ENCODE assay signal across 8 cellular contexts in genomic region chr19:49766007-49766937, GRCh38. TPM values are rescaled to one million over a fixed set of nuclear protein-coding genes. Genes with fewer than 3 reads are reported as not detected.
DNase-seq lines count a peak whose midpoint lies in the region; ATAC-seq and TF ChIP-seq lines count a peak whose summit lies in the region.

No MANE protein-coding gene starts in this region.

- H3K9me3 ChIP-seq in gastroesophageal sphincter (no peaks in the 10 kb centered on the region), neuronal stem cell (replicated peaks in 1 of 2; ENCODE audit: control insufficient read depth in 2 of 2, insufficient read depth in 1 of 2, low read depth in 1 of 2, low read length in 2 of 2) (no peaks in the 10 kb centered on the region), subcutaneous abdominal adipose tissue (ENCODE audit: control insufficient read depth in 5 of 5, low read length in 5 of 5) (no peaks in the 10 kb centered on the region)

- ATAC-seq in gastroesophageal sphincter: peak; percentile 94

- peak overlapping the region; percentile 85 to 93 (median 91) for H3K27ac ChIP-seq in gastroesophageal sphincter
- H3K27ac ChIP-seq in neuronal stem cell (replicated peaks; ENCODE audit: low read length): peak overlapping the region; percentile 98
- H3K27ac ChIP-seq in subcutaneous abdominal adipose tissue (ENCODE audit: low read depth, low read length): peak overlapping the region; percentile 98

- H2BK120ac ChIP-seq in neuronal stem cell (ENCODE audit: low read depth, low read length): no peak overlapping the region

- H3K4me1 ChIP-seq in gastroesophageal sphincter: peaks cover 3 to 48% (median 21%) of the 10 kb centered on the region in 3 donors
- peaks cover 11 to 14% of the 10 kb centered on the region in 2 donors for H3K4me1 ChIP-seq in neuronal stem cell (ENCODE audit: control insufficient read depth in 2 of 2, insufficient read depth in 1 of 2, low read depth in 1 of 2, low read length in 2 of 2)
- H3K4me1 ChIP-seq in subcutaneous abdominal adipose tissue (ENCODE audit: control insufficient read depth in 5 of 5, insufficient read depth in 5 of 5, low read length in 5 of 5): peaks cover 12 to 48% (median 42%) of the 10 kb centered on the region in 5 donors

- WGBS in gastroesophageal sphincter (ENCODE audit: low coverage in 1 of 2), 2 donors: 2 to 13% methylated on average over 6 to 10 of the region's 54 CpGs
- WGBS in neuronal stem cell (ENCODE audit: extremely low coverage in 2 of 2, insufficient read length in 2 of 2, insufficient replicate concordance in 1 of 2), 2 donors: no CpG with 5 or more reads among the region's 54 CpGs

- TF ChIP-seq CTCF in HFFc6 (IDR thresholded peaks at IDR 0.05) (no peak), gastroesophageal sphincter (IDR thresholded peaks at IDR 0.05) (peak in 2 of 4 experiments; percentile 13)

- H3K9ac ChIP-seq in neuronal stem cell (ENCODE audit: low read depth, low read length, poor library complexity) (no peak overlapping the region), subcutaneous abdominal adipose tissue (ENCODE audit: low read length in 5 of 5) (peak overlapping the region; percentile 43 to 98 (median 79))

- peak overlapping the region; percentile 82 for H3K4me3 Mint-ChIP-seq in HFFc6
- peak overlapping the region; percentile 97 for H3K4me3 Mint-ChIP-seq in activated naive CD4-positive, alpha-beta T cell treated with anti-CD3 and anti-CD28 coated beads, Interleukin-2, amount 10 ng/mL, durations not matched to agents 7 days and 5 days

- H4K91ac ChIP-seq in neuronal stem cell (ENCODE audit: low read depth, low read length, poor library complexity): no peak overlapping the region

- H2BK12ac ChIP-seq in neuronal stem cell (ENCODE audit: low read length): no peak overlapping the region

- H3K9me3 Mint-ChIP-seq in HFFc6: no peaks in the 10 kb centered on the region
- no peaks in the 10 kb centered on the region for H3K9me3 Mint-ChIP-seq in activated naive CD4-positive, alpha-beta T cell treated with anti-CD3 and anti-CD28 coated beads, Interleukin-2, amount 10 ng/mL, durations not matched to agents 7 days and 5 days

- peak overlapping the region; percentile 31 for H2BK5ac ChIP-seq in neuronal stem cell (ENCODE audit: low read length)

- peak overlapping the region; percentile 70 for H2AFZ ChIP-seq in neuronal stem cell (ENCODE audit: low read length)

- H2AK5ac ChIP-seq in neuronal stem cell (ENCODE audit: low read depth, low read length): no peak overlapping the region

- H3K4me2 ChIP-seq in neuronal stem cell (ENCODE audit: insufficient read depth, low read length, poor library complexity, severe bottlenecking): peak overlapping the region; percentile 66

- TF ChIP-seq EP300 in gastroesophageal sphincter (IDR thresholded peaks at IDR 0.05): no peak

- H3K27ac Mint-ChIP-seq in HFFc6: peak overlapping the region; percentile 98
- peak overlapping the region; percentile 94 for H3K27ac Mint-ChIP-seq in activated naive CD4-positive, alpha-beta T cell treated with anti-CD3 and anti-CD28 coated beads, Interleukin-2, amount 10 ng/mL, durations not matched to agents 7 days and 5 days

- H3K23ac ChIP-seq in neuronal stem cell (ENCODE audit: low read depth, low read length, poor library complexity): no peak overlapping the region

- no peak overlapping the region for H4K8ac ChIP-seq in neuronal stem cell (ENCODE audit: low read depth, low read length)

- H3K27me3 ChIP-seq in gastroesophageal sphincter (no peaks in the 10 kb centered on the region), neuronal stem cell (ENCODE audit: control insufficient read depth in 3 of 3, insufficient read depth in 3 of 3, low read depth in 1 of 3, low read length in 3 of 3) (no peaks in the 10 kb centered on the region), subcutaneous abdominal adipose tissue (ENCODE audit: control insufficient read depth in 5 of 5, insufficient read depth in 4 of 5, low read length in 5 of 5) (peaks cover 0 to 3% (median 0%) of the 10 kb centered on the region in 5 donors)

- DNase-seq in GM04504 (ENCODE audit: low read depth): peak; percentile 100
- DNase-seq in HFFc6: peak; percentile 100
- peak; percentile 100 for DNase-seq in NAMALWA (ENCODE audit: low spot score)
- DNase-seq in SK-MEL-5 (ENCODE audit: low read depth, low spot score): peak; percentile 99
- DNase-seq in activated naive CD4-positive, alpha-beta T cell treated with anti-CD3 and anti-CD28 coated beads, Interleukin-2, amount 10 ng/mL, durations not matched to agents 7 days and 5 days: peak; percentile 99
- DNase-seq in neuronal stem cell (ENCODE audit: low spot score): peak; percentile 100

- peaks cover 9% of the 10 kb centered on the region for H3K79me1 ChIP-seq in neuronal stem cell (ENCODE audit: low read depth, low read length)

- no peak overlapping the region for H3K4ac ChIP-seq in neuronal stem cell (ENCODE audit: low read length)

- CTCF ChIA-PET in activated naive CD4-positive, alpha-beta T cell treated with anti-CD3 and anti-CD28 coated beads, Interleukin-2, amount 10 ng/mL, durations not matched to agents 7 days and 5 days (lab: Charles Lee): no interaction called here

- peak overlapping the region; percentile 0 for H3K18ac ChIP-seq in neuronal stem cell (ENCODE audit: low read length)

- H3K4me3 ChIP-seq in gastroesophageal sphincter (peak overlapping the region; percentile 72 to 90), neuronal stem cell (ENCODE audit: low read length in 2 of 2) (peak overlapping the region; percentile 71 to 77), subcutaneous abdominal adipose tissue (ENCODE audit: low read depth in 1 of 5, low read length in 5 of 5) (peak overlapping the region; percentile 30 to 79 (median 67))

- peak; percentile 31 to 48 for TF ChIP-seq POLR2A in gastroesophageal sphincter (IDR thresholded peaks at IDR 0.05)

- no peak overlapping the region for H3K14ac ChIP-seq in neuronal stem cell (ENCODE audit: low read length)

- in situ Hi-C loops in SK-MEL-5 (cut with HindIII; ENCODE audit: low pct_unique_long_range_greater_than_20kb, low sequenced_read_pairs): no loop called here

- H3K36me3 ChIP-seq in gastroesophageal sphincter (no peaks in the 10 kb centered on the region), neuronal stem cell (replicated peaks in 1 of 2; ENCODE audit: control insufficient read depth in 2 of 2, insufficient read depth in 2 of 2, low read length in 2 of 2) (peaks cover 0 to 12% of the 10 kb centered on the region in 2 donors), subcutaneous abdominal adipose tissue (ENCODE audit: control insufficient read depth in 5 of 5, insufficient read depth in 5 of 5, low read length in 5 of 5) (peaks cover 0 to 4% (median 0%) of the 10 kb centered on the region in 5 donors)

- peaks cover 34% of the 10 kb centered on the region for H3K4me1 Mint-ChIP-seq in HFFc6 (ENCODE audit: low read depth)
- peaks cover 34% of the 10 kb centered on the region for H3K4me1 Mint-ChIP-seq in activated naive CD4-positive, alpha-beta T cell treated with anti-CD3 and anti-CD28 coated beads, Interleukin-2, amount 10 ng/mL, durations not matched to agents 7 days and 5 days

- no peaks in the 10 kb centered on the region; the same call in 1 of the 2 replicates for H3K27me3 Mint-ChIP-seq in HFFc6 (ENCODE audit: insufficient read depth)
- peaks cover 2% of the 10 kb centered on the region for H3K27me3 Mint-ChIP-seq in activated naive CD4-positive, alpha-beta T cell treated with anti-CD3 and anti-CD28 coated beads, Interleukin-2, amount 10 ng/mL, durations not matched to agents 7 days and 5 days

- no peak overlapping the region for H2BK15ac ChIP-seq in neuronal stem cell (ENCODE audit: low read length)

- peaks cover 15% of the 10 kb centered on the region; the same call in 1 of the 2 replicates for H3K36me3 Mint-ChIP-seq in HFFc6 (ENCODE audit: low read depth)
- peaks cover 18% of the 10 kb centered on the region for H3K36me3 Mint-ChIP-seq in activated naive CD4-positive, alpha-beta T cell treated with anti-CD3 and anti-CD28 coated beads, Interleukin-2, amount 10 ng/mL, durations not matched to agents 7 days and 5 days

RNA-seq across cellular contexts. Expression of gene AP2A1, which starts 0.5 kb away (rescaled TPM):
- 100 to 1,000 TPM; 145 to 177 (median 162) TPM for total RNA-seq in HFFc6 (2021; fragmentation: NEBNext Ultra II Directional; extraction: Animal tissue kit (Norgen Biotek cat#: 25700))
- 23.1 and 29.0 TPM in 2 replicates for total RNA-seq in SK-MEL-5 (2014; rRNA removed; shearing (Covaris generic))
- polyA plus RNA-seq in SK-MEL-5 (2015; cell fraction: cytosol; rRNA removed): 85.2 and 105 TPM in 2 replicates
- polyA plus RNA-seq in SK-MEL-5 (2015; cell fraction: nucleus; rRNA removed): 67.5 and 82.9 TPM in 2 replicates
- 100 to 1,000 TPM in 1 of 4 donors, 10 to 100 TPM in 3; 69.9 to 103 (median 76.1) TPM for total RNA-seq in gastroesophageal sphincter
- 65.3 TPM for polyA plus RNA-seq in neuronal stem cell (2013, experiment 1 of 2)
- 66.4 TPM for polyA plus RNA-seq in neuronal stem cell (2013, experiment 2 of 2)

RNA-seq across cellular contexts. Expression of gene TSKS, which starts 3.2 kb away (rescaled TPM):
- total RNA-seq in HFFc6 (2021; fragmentation: NEBNext Ultra II Directional; extraction: Animal tissue kit (Norgen Biotek cat#: 25700)): not detected
- not detected in 2 replicates for total RNA-seq in SK-MEL-5 (2014; rRNA removed; shearing (Covaris generic))
- polyA plus RNA-seq in SK-MEL-5 (2015; cell fraction: cytosol; rRNA removed): not detected in 2 replicates
- polyA plus RNA-seq in SK-MEL-5 (2015; cell fraction: nucleus; rRNA removed): not detected in 2 replicates
- 1 to 10 TPM in 1 of 4 donors, under 1 TPM in 1, not detected in 2; 0.73 to 4.2 TPM for total RNA-seq in gastroesophageal sphincter
- polyA plus RNA-seq in neuronal stem cell (2013, experiment 1 of 2): 0.31 TPM
- 0.44 TPM for polyA plus RNA-seq in neuronal stem cell (2013, experiment 2 of 2)

RNA-seq across cellular contexts. Expression of gene FUZ, which starts 46.8 kb away (rescaled TPM):
- total RNA-seq in HFFc6 (2021; fragmentation: NEBNext Ultra II Directional; extraction: Animal tissue kit (Norgen Biotek cat#: 25700)): 10 to 100 TPM in 5 of 6 experiments, 1 to 10 TPM in 1; 9.4 to 14.2 (median 11.7) TPM
- 29.2 and 31.0 TPM in 2 replicates for total RNA-seq in SK-MEL-5 (2014; rRNA removed; shearing (Covaris generic))
- polyA plus RNA-seq in SK-MEL-5 (2015; cell fraction: cytosol; rRNA removed): 28.3 and 31.1 TPM in 2 replicates
- 31.5 and 48.9 TPM in 2 replicates for polyA plus RNA-seq in SK-MEL-5 (2015; cell fraction: nucleus; rRNA removed)
- total RNA-seq in gastroesophageal sphincter: 10 to 100 TPM; 14.8 to 23.0 (median 20.1) TPM
- 24.3 TPM for polyA plus RNA-seq in neuronal stem cell (2013, experiment 1 of 2)
- polyA plus RNA-seq in neuronal stem cell (2013, experiment 2 of 2): 23.9 TPM

RNA-seq across cellular contexts. Expression of gene MED25, which starts 51.8 kb away (rescaled TPM):
- 10 to 100 TPM; 44.5 to 50.6 (median 47.8) TPM for total RNA-seq in HFFc6 (2021; fragmentation: NEBNext Ultra II Directional; extraction: Animal tissue kit (Norgen Biotek cat#: 25700))
- 7.8 and 8.2 TPM in 2 replicates for total RNA-seq in SK-MEL-5 (2014; rRNA removed; shearing (Covaris generic))
- 26.8 and 28.8 TPM in 2 replicates for polyA plus RNA-seq in SK-MEL-5 (2015; cell fraction: cytosol; rRNA removed)
- 50.1 and 78.7 TPM in 2 replicates for polyA plus RNA-seq in SK-MEL-5 (2015; cell fraction: nucleus; rRNA removed)
- total RNA-seq in gastroesophageal sphincter: 10 to 100 TPM; 26.7 to 36.1 (median 28.7) TPM
- 63.1 TPM for polyA plus RNA-seq in neuronal stem cell (2013, experiment 1 of 2)
- polyA plus RNA-seq in neuronal stem cell (2013, experiment 2 of 2): 64.7 TPM

Comparison
In these comparisons a context has a peak if more than half of its experiments do, and no peak if none do; other contexts are left out.
1. Peak in every context shown above with its lines: DNase-seq, ATAC-seq, H3K4me3 ChIP-seq and H3K27ac ChIP-seq.